ENCODE assay signal across 8 cellular contexts in the genomic region with DNA sequence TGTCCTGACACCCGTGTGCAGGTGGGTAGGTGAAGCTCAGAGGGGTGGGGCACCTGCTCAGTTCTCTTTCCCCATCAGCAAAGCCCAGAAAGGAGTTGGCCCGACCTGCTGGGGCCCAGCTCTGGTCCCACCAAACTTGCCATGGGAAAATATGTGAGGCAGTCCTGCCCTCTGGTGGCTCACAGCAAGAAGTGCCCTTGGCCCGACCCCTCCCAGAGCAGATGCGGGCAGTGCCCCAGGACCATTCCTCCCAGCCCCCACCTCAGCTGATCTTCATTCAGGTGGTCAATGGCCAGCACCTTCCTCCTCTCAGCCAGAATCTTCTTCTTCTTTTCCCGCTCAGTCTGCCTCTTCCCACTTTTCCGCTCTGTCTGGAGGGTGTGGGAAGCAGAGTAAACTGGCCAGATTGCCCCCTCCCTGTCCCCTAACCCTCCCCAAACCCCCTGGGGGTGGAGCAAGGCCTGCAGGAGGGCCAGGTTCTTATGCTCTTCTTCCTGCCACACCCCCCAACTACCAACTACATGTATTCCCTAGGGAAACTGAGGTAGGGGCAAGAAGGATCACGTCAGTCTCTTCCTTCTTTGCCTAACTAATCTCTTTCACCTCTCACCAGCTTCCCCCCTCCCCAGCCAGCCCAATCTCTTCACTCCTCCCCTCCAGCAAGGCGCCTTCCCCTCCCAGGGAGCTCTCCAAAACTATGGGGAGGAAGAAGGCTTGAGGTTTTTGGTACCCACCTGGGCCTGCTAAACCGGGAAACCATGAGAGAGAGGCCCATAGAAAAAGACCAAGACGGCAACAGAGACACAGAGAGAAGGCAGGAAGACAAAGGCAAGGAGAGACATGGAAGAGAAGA. TPM values are rescaled to one million over a fixed set of nuclear protein-coding genes. Genes with fewer than 3 reads are reported as not detected.
DNase-seq lines count a peak whose midpoint lies in the region; ATAC-seq lines count a peak whose summit lies in the region.

No MANE protein-coding gene starts in this region.

- H3K27ac Mint-ChIP-seq in activated naive CD8-positive, alpha-beta T cell treated with anti-CD3 and anti-CD28 coated beads, Interleukin-2, amount 50 U/mL, for 24 hours, result no peak overlapping the region

- DNase-seq in A172 (ENCODE audit: low spot score), result peak; percentile 59
- peak; percentile 30 for DNase-seq in G401 (ENCODE audit: low spot score)
- DNase-seq in NCI-H146 (lab: John Stamatoyannopoulos, UW), result peak; percentile 50
- peak; percentile 41 for DNase-seq in activated naive CD8-positive, alpha-beta T cell treated with anti-CD3 and anti-CD28 coated beads, Interleukin-2, amount 50 U/mL, for 24 hours
- peak; percentile 59 for DNase-seq in left ventricle myocardium superior
- DNase-seq in stimulated activated CD4-positive, alpha-beta T cell treated with anti-CD3 and anti-CD28 coated beads, Interleukin-2, amount 100 ng/mL, for 48 hours, result peak; percentile 23 to 30

- in situ Hi-C loops in G401 (cut with HindIII; ENCODE audit: low sequenced_read_pairs), result no loop called here

- no peaks in the 10 kb centered on the region for H3K36me3 Mint-ChIP-seq in activated naive CD8-positive, alpha-beta T cell treated with anti-CD3 and anti-CD28 coated beads, Interleukin-2, amount 50 U/mL, for 24 hours (ENCODE audit: low read depth)

- no peaks in the 10 kb centered on the region for H3K4me1 Mint-ChIP-seq in activated naive CD8-positive, alpha-beta T cell treated with anti-CD3 and anti-CD28 coated beads, Interleukin-2, amount 50 U/mL, for 24 hours

- intact Hi-C loops in left ventricle myocardium superior (cut with micrococcal nuclease), result no loop called here

- no peaks in the 10 kb centered on the region for H3K9me3 Mint-ChIP-seq in activated naive CD8-positive, alpha-beta T cell treated with anti-CD3 and anti-CD28 coated beads, Interleukin-2, amount 50 U/mL, for 24 hours

- peaks cover 8% of the 10 kb centered on the region for H3K27me3 Mint-ChIP-seq in activated naive CD8-positive, alpha-beta T cell treated with anti-CD3 and anti-CD28 coated beads, Interleukin-2, amount 50 U/mL, for 24 hours

- ATAC-seq in activated naive CD8-positive, alpha-beta T cell treated with anti-CD3 and anti-CD28 coated beads, Interleukin-2, amount 50 U/mL, for 24 hours, result peak; percentile 5
- ATAC-seq in left ventricle myocardium superior (peak; percentile 1), HG02610 (IDR thresholded peaks at IDR 0.05; ENCODE audit: unreplicated experiment) (no peak), GM21360 (IDR thresholded peaks at IDR 0.05; ENCODE audit: unreplicated experiment) (no peak)

- H3K4me3 Mint-ChIP-seq in activated naive CD8-positive, alpha-beta T cell treated with anti-CD3 and anti-CD28 coated beads, Interleukin-2, amount 50 U/mL, for 24 hours, result no peak overlapping the region

RNA-seq across cellular contexts. Expression of a gene that starts 15.6 kb away (rescaled TPM):
- 0.45 and 2.9 TPM in 2 replicates for total RNA-seq in A172 (2014; rRNA removed; shearing (Covaris generic))
- total RNA-seq in G401 (2014; rRNA removed; shearing (Covaris generic)), result 18.3 and 22.2 TPM in 2 replicates
- 10,350 TPM for total RNA-seq in left ventricle myocardium superior

RNA-seq across cellular contexts. Expression of a gene that starts 37.2 kb away (rescaled TPM):
- total RNA-seq in A172 (2014; rRNA removed; shearing (Covaris generic)), result 0.67 TPM in 1 of 2 replicates, not detected in the other
- total RNA-seq in G401 (2014; rRNA removed; shearing (Covaris generic)), result 0.20 and 6.1 TPM in 2 replicates
- total RNA-seq in left ventricle myocardium superior, result 2.2 TPM

RNA-seq across cellular contexts. Expression of a gene that starts 59.7 kb away (rescaled TPM):
- not detected in 2 replicates for total RNA-seq in A172 (2014; rRNA removed; shearing (Covaris generic))
- 57.1 and 57.8 TPM in 2 replicates for total RNA-seq in G401 (2014; rRNA removed; shearing (Covaris generic))
- 1.1 TPM for total RNA-seq in left ventricle myocardium superior

Comparison
In these comparisons a context has a peak if more than half of its experiments do, and no peak if none do; other contexts are left out.
1. ATAC-seq: peak in activated naive CD8-positive, alpha-beta T cell treated with anti-CD3 and anti-CD28 coated beads, Interleukin-2, amount 50 U/mL, for 24 hours (single experiment) and left ventricle myocardium superior (single experiment); none in HG02610 (single experiment) and GM21360 (single experiment).
2. RNA of a gene that starts 15.6 kb away (total RNA-seq): 10,350 TPM in left ventricle myocardium superior (single experiment); 18.3 to 22.2 TPM in G401 and 0.45 to 2.9 TPM in A172; every median in the first group is over 100 times any median in the second.
3. RNA of a gene that starts 59.7 kb away (total RNA-seq): 57.1 to 57.8 TPM in G401; 1.1 TPM in left ventricle myocardium superior (single experiment) and not detected in A172; every median in the first group is over 10 times any median in the second.
4. Peak in every context shown above with its lines, with median percentiles within 50 percentile points of each other: DNase-seq.